ENCODE assay signal across 21 cellular contexts in genomic region chr5:12399868-12400267, GRCh38.
"Had no signal": no experiment of that assay in that cellular context is flagged by ENCODE, and none has a peak within 500 bp of the region (broad histone marks: within the 10 kb centered on the region; RNA-seq: fewer than 3 reads in every experiment).

No MANE protein-coding gene starts in this region.

- H3K27me3 ChIP-seq: ascending aorta, brain microvascular endothelial cell, colonic mucosa, dorsolateral prefrontal cortex, heart left ventricle, pancreas, right atrium auricular region, tibial nerve had no signal

- H3K27ac ChIP-seq: ascending aorta, brain microvascular endothelial cell, colonic mucosa, dorsolateral prefrontal cortex, heart left ventricle, pancreas, psoas muscle, right atrium auricular region, tibial nerve had no signal

- H3K4me3 ChIP-seq: ascending aorta, colonic mucosa, dorsolateral prefrontal cortex, heart left ventricle, mucosa of descending colon, pancreas, psoas muscle, right atrium auricular region, tibial nerve had no signal

- H3K36me3 ChIP-seq: ascending aorta, brain microvascular endothelial cell, colonic mucosa, heart left ventricle, pancreas, right atrium auricular region, tibial nerve had no signal

- ATAC-seq: activated CD8-positive, alpha-beta T cell treated with anti-CD3 and anti-CD28 coated beads, Interleukin-2, amount 10 ng/mL, durations not matched to agents 7 days and 5 days; activated naive CD4-positive, alpha-beta T cell treated with anti-CD3 and anti-CD28 coated beads, Interleukin-2, amount 50 U/mL, for 72 hours; heart left ventricle; mucosa of descending colon; pancreas; psoas muscle; stimulated activated naive CD8-positive, alpha-beta T cell treated with anti-CD3 and anti-CD28 coated beads, Interleukin-15, amount 100 ng/mL, for 72 hours had no signal

- FAIRE-seq: islet of Langerhans, pancreas had no signal

- H3K4me1 ChIP-seq: ascending aorta, colonic mucosa, heart left ventricle, pancreas, psoas muscle, right atrium auricular region, tibial nerve had no signal

- H3K9me3 ChIP-seq: ascending aorta, colonic mucosa, pancreas, psoas muscle, right atrium auricular region, tibial nerve had no signal

- DNase-seq: activated CD4-positive, alpha-beta T cell treated with anti-CD3 and anti-CD28 coated beads for 1 hour; activated CD4-positive, alpha-beta T cell treated with anti-CD3 and anti-CD28 coated beads, Interleukin-2, amount 50 U/mL, for 1 hour; activated CD8-positive, alpha-beta T cell treated with anti-CD3 and anti-CD28 coated beads, Interleukin-2, amount 10 ng/mL, durations not matched to agents 7 days and 5 days; activated gamma-delta T cell treated with Interleukin-2 at 50 U/mL for 16 hours; brain microvascular endothelial cell; colonic mucosa; dorsolateral prefrontal cortex; heart left ventricle; mesenchymal stem cell; mucosa of descending colon; nephron progenitor cell; pancreas; psoas muscle; stimulated activated CD4-positive, alpha-beta T cell treated with anti-CD3 and anti-CD28 coated beads, Interleukin-4, amount 100 ng/mL, for 4 hours; stimulated activated naive CD8-positive, alpha-beta T cell treated with anti-CD3 and anti-CD28 coated beads, Interleukin-15, amount 100 ng/mL, for 72 hours; T-helper 9 cell had no signal
